In the genomic region with DNA sequence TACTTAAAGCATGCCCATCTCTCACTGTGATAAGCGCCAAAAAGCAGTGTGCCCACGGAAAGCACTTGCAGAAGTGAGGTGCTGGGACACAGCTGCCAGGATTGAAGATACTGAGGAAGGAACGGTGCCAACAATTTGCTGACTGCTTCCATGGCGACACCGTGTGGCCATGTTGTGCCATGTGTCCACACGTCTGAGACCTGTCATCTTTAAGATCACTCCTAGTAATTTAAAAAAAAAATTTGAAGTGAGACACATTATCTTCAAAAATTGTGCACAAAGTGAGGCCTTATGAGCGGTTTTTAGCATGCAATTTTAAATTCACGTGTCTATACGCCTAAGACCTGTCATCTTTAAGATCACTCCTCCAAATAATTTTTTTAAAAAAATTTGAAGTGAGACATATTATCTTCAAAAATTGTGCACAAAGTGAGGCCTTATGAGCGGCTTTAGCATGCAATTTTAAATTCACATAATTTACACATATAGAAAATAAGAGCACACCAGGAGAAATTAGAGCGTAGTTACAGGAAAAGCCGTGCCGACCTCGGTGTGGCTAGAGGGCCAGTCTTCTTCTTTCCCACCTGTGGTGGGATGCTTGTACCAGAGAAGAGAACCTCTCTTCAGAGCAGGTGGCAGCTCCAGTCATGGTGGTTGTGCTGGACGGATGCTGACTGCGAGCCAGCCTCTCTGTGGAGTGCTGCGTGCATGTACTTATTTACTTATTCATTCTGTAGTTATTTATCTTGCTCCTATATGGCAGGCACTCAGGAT, we compare ENCODE assay signal across 9 cellular contexts. TPM values are rescaled to one million over a fixed set of nuclear protein-coding genes. Genes with fewer than 3 reads are reported as not detected.
DNase-seq lines count a peak whose midpoint lies in the region; ATAC-seq, FAIRE-seq and TF ChIP-seq lines count a peak whose summit lies in the region.
"Had no signal": no experiment of that assay in that cellular context is flagged by ENCODE, and none has a peak within 500 bp of the region (broad histone marks: within the 10 kb centered on the region; RNA-seq: fewer than 3 reads in every experiment).

No MANE protein-coding gene starts in this region.

- DNase-seq in D721Med (ENCODE audit: insufficient read length, low spot score) (no peak), HT1080 (ENCODE audit: low read depth) (peak; percentile 33), SHP77 treated with DMSO at 0.1 percent for 48 hours (lab: John Stamatoyannopoulos, UW) (peak; percentile 63), anterior cingulate cortex (lab: John Stamatoyannopoulos, UW) (peak in 49 of 58 donors; percentile 8 to 83 (median 44)), iPS DF 4.7 (ENCODE audit: extremely low read depth, low spot score) (peak; percentile 33)
- DNase-seq in stimulated activated CD4-positive, alpha-beta T cell treated with anti-CD3 and anti-CD28 coated beads, Interleukin-1b, Interleukin-23, amount 100 ng/mL, for 24 hours (ENCODE audit: low read depth in 4 of 4, low spot score in 1 of 4) = peak in 3 of 4 experiments; percentile 21 to 35 (median 34)

- FAIRE-seq in D721Med (lab: Jason Lieb, UNC) = no peak
- FAIRE-seq: TTC549 had no signal

- peak; percentile 70 for TF ChIP-seq CTCF in D721Med (IDR thresholded peaks at IDR 0.05; ENCODE audit: insufficient read depth, missing control alignments)

- no peak for ATAC-seq in GM19455 (IDR thresholded peaks at IDR 0.05; ENCODE audit: unreplicated experiment)
- ATAC-seq in HG03196 (IDR thresholded peaks at IDR 0.05; ENCODE audit: unreplicated experiment) = no peak

RNA-seq across cellular contexts. Expression of gene FLT4, which starts 21.4 kb away (rescaled TPM):
- 0.03 and 0.31 TPM in 2 replicates for total RNA-seq in HT1080 (2014; rRNA removed; shearing (Covaris generic))
- 0.15 and 0.36 TPM in 2 replicates for polyA plus RNA-seq in HT1080 (2015; cell fraction: cytosol; rRNA removed)
- 0.24 and 0.45 TPM in 2 replicates for polyA plus RNA-seq in HT1080 (2015; cell fraction: nucleus; rRNA removed)
